In the genomic region with DNA sequence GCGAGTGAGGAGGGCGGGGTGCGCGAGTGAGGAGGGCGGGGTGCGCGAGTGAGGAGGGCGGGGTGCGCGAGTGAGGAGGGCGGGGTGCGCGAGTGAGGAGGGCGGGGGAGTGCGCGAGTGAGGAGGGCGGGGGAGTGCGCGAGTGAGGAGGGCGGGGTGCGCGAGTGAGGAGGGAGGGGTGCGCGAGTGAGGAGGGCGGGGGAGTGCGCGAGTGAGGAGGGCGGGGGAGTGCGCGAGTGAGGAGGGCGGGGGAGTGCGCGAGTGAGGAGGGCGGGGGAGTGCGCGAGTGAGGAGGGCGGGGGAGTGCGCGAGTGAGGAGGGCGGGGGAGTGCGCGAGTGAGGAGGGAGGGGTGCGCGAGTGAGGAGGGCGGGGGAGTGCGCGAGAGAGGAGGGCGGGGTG, we compare ENCODE assay signal across 7 cellular contexts.
DNase-seq lines count a peak whose midpoint lies in the region; ATAC-seq, FAIRE-seq and TF ChIP-seq lines count a peak whose summit lies in the region.
"Not testable (repeated sequence)": the region's sequence is repeated elsewhere in the genome, so short reads cannot be mapped to it uniquely, and the experiment has no call there.

No MANE protein-coding gene starts in this region.

- not testable (repeated sequence) for H3K4me3 Mint-ChIP-seq in activated CD4-positive, alpha-beta memory T cell treated with anti-CD3 and anti-CD28 coated beads for 36 hours
- H3K4me3 Mint-ChIP-seq in activated T-helper 17 cell treated with anti-CD3 and anti-CD28 coated beads, Interleukin-2, amount 50 U/mL, for 72 hours = peak overlapping the region; percentile 69

- H3K36me3 ChIP-seq in esophagus muscularis mucosa, lower lobe of right lung, stomach: not testable (repeated sequence)

- intact Hi-C loops in activated CD4-positive, alpha-beta memory T cell treated with anti-CD3 and anti-CD28 coated beads for 36 hours (cut with micrococcal nuclease) = loop anchor here (5.0 kb wide), 1 partner anchor 246 kb away; no protein-coding TSS in a partner anchor
- intact Hi-C loops in esophagus muscularis mucosa (cut with DNase I); lower lobe of right lung (cut with DNase I); stomach (cut with DNase I; ENCODE audit: low total_unique reads): not testable (repeated sequence)

- not testable (repeated sequence) for H3K27ac Mint-ChIP-seq in activated CD4-positive, alpha-beta memory T cell treated with anti-CD3 and anti-CD28 coated beads for 36 hours; activated T-helper 17 cell treated with anti-CD3 and anti-CD28 coated beads, Interleukin-2, amount 50 U/mL, for 72 hours

- H3K4me1 ChIP-seq in A549, lower lobe of right lung: not testable (repeated sequence)
- peaks cover 6 to 19% (median 12%) of the 10 kb centered on the region in 4 donors for H3K4me1 ChIP-seq in esophagus muscularis mucosa
- H3K4me1 ChIP-seq in stomach = peaks cover 0 to 17% (median 8%) of the 10 kb centered on the region in 4 donors

- DNase-seq in A549 (ENCODE audit: low read depth in 1 of 2, low spot score in 1 of 2); esophagus muscularis mucosa (ENCODE audit: extremely low spot score); lower lobe of right lung; stomach: not testable (repeated sequence)
- peak; percentile 26 for DNase-seq in activated CD4-positive, alpha-beta memory T cell treated with anti-CD3 and anti-CD28 coated beads for 36 hours
- peak; percentile 19 for DNase-seq in activated naive CD4-positive, alpha-beta T cell treated with anti-CD3 and anti-CD28 coated beads, Interleukin-2, amount 50 U/mL, for 16 hours

- H3K27me3 Mint-ChIP-seq in activated CD4-positive, alpha-beta memory T cell treated with anti-CD3 and anti-CD28 coated beads for 36 hours; activated T-helper 17 cell treated with anti-CD3 and anti-CD28 coated beads, Interleukin-2, amount 50 U/mL, for 72 hours: not testable (repeated sequence)

- CTCF ChIA-PET in A549 (lab: Yijun Ruan, JAX) = interaction anchor here (1.3 to 3.3 kb wide), 3 partner anchors 206 to 654 kb away, joined by 5 to 18 read pairs (median 6); no protein-coding TSS in a partner anchor
- CTCF ChIA-PET in activated CD4-positive, alpha-beta memory T cell treated with anti-CD3 and anti-CD28 coated beads for 36 hours (lab: Charles Lee) = interaction anchor here (1.3 to 1.4 kb wide), 2 partner anchors 412 to 424 kb away, joined by 7 to 13 read pairs; no protein-coding TSS in a partner anchor

- H3K9me3 ChIP-seq in A549, esophagus muscularis mucosa, lower lobe of right lung, stomach: not testable (repeated sequence)

- not testable (repeated sequence) for TF ChIP-seq EP300 in A549 (IDR thresholded peaks at IDR 0.05); esophagus muscularis mucosa (IDR thresholded peaks at IDR 0.05); stomach (IDR thresholded peaks at IDR 0.05)

- TF ChIP-seq CTCF in A549 (IDR thresholded peaks at IDR 0.05); esophagus muscularis mucosa (IDR thresholded peaks at IDR 0.05); lower lobe of right lung (IDR thresholded peaks at IDR 0.05); stomach (IDR thresholded peaks at IDR 0.05): not testable (repeated sequence)

- no CpG with 5 or more reads among the region's 48 CpGs for WGBS in A549 (ENCODE audit: missing lambda C conversion rate)
- WGBS in esophagus muscularis mucosa = no CpG with 5 or more reads among the region's 48 CpGs
- WGBS in stomach, 5 donors = no CpG with 5 or more reads among the region's 48 CpGs

- POLR2A ChIA-PET in A549 (lab: Yijun Ruan, JAX); activated CD4-positive, alpha-beta memory T cell treated with anti-CD3 and anti-CD28 coated beads for 36 hours (lab: Charles Lee): not testable (repeated sequence)

- H3K4me3 ChIP-seq in A549 = peak overlapping the region; percentile 38
- peak overlapping the region; percentile 46 to 70 (median 46) for H3K4me3 ChIP-seq in esophagus muscularis mucosa
- H3K4me3 ChIP-seq in lower lobe of right lung = peak overlapping the region; percentile 53
- peak overlapping the region in 3 of 4 donors; percentile 38 to 55 (median 48) for H3K4me3 ChIP-seq in stomach

- not testable (repeated sequence) for H3K9me3 Mint-ChIP-seq in activated CD4-positive, alpha-beta memory T cell treated with anti-CD3 and anti-CD28 coated beads for 36 hours; activated T-helper 17 cell treated with anti-CD3 and anti-CD28 coated beads, Interleukin-2, amount 50 U/mL, for 72 hours

- H3K4me1 Mint-ChIP-seq in activated CD4-positive, alpha-beta memory T cell treated with anti-CD3 and anti-CD28 coated beads for 36 hours (ENCODE audit: low read depth); activated T-helper 17 cell treated with anti-CD3 and anti-CD28 coated beads, Interleukin-2, amount 50 U/mL, for 72 hours: not testable (repeated sequence)

- peak overlapping the region; percentile 68 for H3K4me2 ChIP-seq in A549

- not testable (repeated sequence) for H3K27me3 ChIP-seq in esophagus muscularis mucosa; lower lobe of right lung (ENCODE audit: low read depth); stomach

- H3K36me3 Mint-ChIP-seq in activated CD4-positive, alpha-beta memory T cell treated with anti-CD3 and anti-CD28 coated beads for 36 hours; activated T-helper 17 cell treated with anti-CD3 and anti-CD28 coated beads, Interleukin-2, amount 50 U/mL, for 72 hours (ENCODE audit: low read depth): not testable (repeated sequence)

- not testable (repeated sequence) for ATAC-seq in A549; activated T-helper 17 cell treated with anti-CD3 and anti-CD28 coated beads, Interleukin-2, amount 50 U/mL, for 72 hours (replicated peaks); lower lobe of right lung

- not testable (repeated sequence) for FAIRE-seq in A549 (lab: Jason Lieb, UNC)

- TF ChIP-seq RAD21 in A549 (conservative IDR thresholded peaks at IDR 0.05 in 1 of 2, IDR thresholded peaks at IDR 0.05 in 1 of 2) = not testable (repeated sequence)

- TF ChIP-seq POLR2A in A549 (IDR thresholded peaks at IDR 0.05; ENCODE audit: low read length); esophagus muscularis mucosa (IDR thresholded peaks at IDR 0.05; ENCODE audit: low read depth); stomach (IDR thresholded peaks at IDR 0.05): not testable (repeated sequence)

- H3K27ac ChIP-seq in A549, lower lobe of right lung: not testable (repeated sequence)
- H3K27ac ChIP-seq in esophagus muscularis mucosa (replicated peaks in 1 of 4) = peak overlapping the region in 2 of 4 donors; percentile 34 to 84
- H3K27ac ChIP-seq in stomach = peak overlapping the region in 2 of 5 donors; percentile 74 to 75
